In genomic region chr12:92987362-92987761, GRCh38 we compare ENCODE assay signal across 8 cellular contexts. TPM values are rescaled to one million over a fixed set of nuclear protein-coding genes. Genes with fewer than 3 reads are reported as not detected.
DNase-seq lines count a peak whose midpoint lies in the region; ATAC-seq, FAIRE-seq and TF ChIP-seq lines count a peak whose summit lies in the region.

No MANE protein-coding gene starts in this region.

- H3K36me3 ChIP-seq in endothelial cell of umbilical vein (ENCODE audit: control insufficient read depth in 2 of 2, extremely low read depth in 1 of 2, insufficient read depth in 2 of 2, low read length in 2 of 2), result no peaks in the 10 kb centered on the region

- no peak overlapping the region for H3K9ac ChIP-seq in endothelial cell of umbilical vein (replicated peaks; ENCODE audit: extremely low read depth, insufficient read depth, low read length)

- no peaks in the 10 kb centered on the region for H3K27me3 ChIP-seq in endothelial cell of umbilical vein (ENCODE audit: control insufficient read depth in 2 of 2, insufficient read depth in 2 of 2, low read length in 2 of 2)

- H2AFZ ChIP-seq in endothelial cell of umbilical vein (ENCODE audit: low read depth, low read length), result peak overlapping the region; percentile 29

- TF ChIP-seq POLR2A in endothelial cell of umbilical vein (IDR thresholded peaks at IDR 0.05; ENCODE audit: low read depth, low read length), result no peak

- no TSS peak for BruUV-seq in endothelial cell of umbilical vein (replicated peaks; lab: Mats Ljungman, UMichigan)

- CTCF ChIA-PET in endothelial cell of umbilical vein (lab: Charles Lee), result interaction anchor here (0.6 to 6.0 kb wide), 69 partner anchors 9 to 1115 kb away, joined by 3 to 109 read pairs (median 4); partner anchors contain the start of genes EEA1 and UBE2N

- H3K79me2 ChIP-seq in endothelial cell of umbilical vein (ENCODE audit: control insufficient read depth, insufficient read depth, low read length), result no peaks in the 10 kb centered on the region

- POLR2A ChIA-PET in endothelial cell of umbilical vein (lab: Charles Lee), result interaction anchor here (0.7 kb wide), 1 partner anchor 422 kb away, joined by 4 read pairs; no protein-coding TSS in a partner anchor

- TF ChIP-seq CTCF in endothelial cell of umbilical vein (IDR thresholded peaks at IDR 0.05; ENCODE audit: extremely low read depth in 1 of 2, insufficient read depth in 1 of 2, low read depth in 1 of 2, low read length in 2 of 2), result peak; percentile 28 to 30

- intact Hi-C loops in endothelial cell of umbilical vein (cut with micrococcal nuclease), result loop anchor here (1.0 to 5.0 kb wide), 10 partner anchors 37 to 1115 kb away; partner anchors contain the start of gene EEA1

- dilution Hi-C loops in endothelial cell of umbilical vein (cut with MboI; ENCODE audit: extremely low pct_ligation_motif_present, low sequenced_read_pairs), result no loop called here

- H3K4me2 ChIP-seq in endothelial cell of umbilical vein (ENCODE audit: insufficient read depth, low read length), result no peak overlapping the region

- peaks cover 4% of the 10 kb centered on the region for H3K4me1 ChIP-seq in endothelial cell of umbilical vein (ENCODE audit: control insufficient read depth, extremely low read depth, insufficient read depth, low read length)

- DNase-seq in D341Med (ENCODE audit: low spot score) (peak; percentile 55), NCI-H1105 (lab: John Stamatoyannopoulos, UW) (peak; percentile 65), SK-N-DZ (ENCODE audit: low spot score) (peak; percentile 55), endothelial cell of umbilical vein (ENCODE audit: low read depth, low spot score) (peak; percentile 82), mucosa of gallbladder (ENCODE audit: low spot score) (peak; percentile 28), GM19238 (ENCODE audit: insufficient read length, low spot score) (no peak)

- no peaks in the 10 kb centered on the region for H4K20me1 ChIP-seq in endothelial cell of umbilical vein (replicated peaks; ENCODE audit: control insufficient read depth, extremely low read depth, insufficient read depth, low read length)

- no peak overlapping the region for H3K4me3 ChIP-seq in endothelial cell of umbilical vein (replicated peaks in 1 of 3; ENCODE audit: insufficient read depth in 1 of 3, low read depth in 1 of 3, low read length in 3 of 3)

- ATAC-seq in GM21447 (IDR thresholded peaks at IDR 0.05; ENCODE audit: unreplicated experiment) (peak; percentile 26), HG02852 (IDR thresholded peaks at IDR 0.05; ENCODE audit: unreplicated experiment) (no peak)

- no peaks in the 10 kb centered on the region for H3K9me1 ChIP-seq in endothelial cell of umbilical vein (replicated peaks; ENCODE audit: control insufficient read depth, extremely low read depth, insufficient read depth, low read length)

- peak; percentile 91 for FAIRE-seq in endothelial cell of umbilical vein (lab: Jason Lieb, UNC)

- H3K9me3 ChIP-seq in endothelial cell of umbilical vein (replicated peaks; ENCODE audit: control insufficient read depth, insufficient read depth, low read length), result no peaks in the 10 kb centered on the region

- H3K27ac ChIP-seq in endothelial cell of umbilical vein (ENCODE audit: insufficient read depth, low read depth, low read length), result no peak overlapping the region

TF ChIP-seq in endothelial cell of umbilical vein, 7 proteins besides CTCF, POLR2A, EP300 and RAD21:
- TF ChIP-seq MAX (IDR thresholded peaks at IDR 0.05; ENCODE audit: insufficient read depth, insufficient read length) (no peak), MYC (IDR thresholded peaks at IDR 0.05; ENCODE audit: low read depth, low read length) (no peak), GATA2 (IDR thresholded peaks at IDR 0.05; ENCODE audit: insufficient read depth, insufficient read length, low read depth, low read length) (no peak), POLR2AphosphoS5 (IDR thresholded peaks at IDR 0.05; ENCODE audit: insufficient read depth, low read depth, low read length) (no peak), FOS (IDR thresholded peaks at IDR 0.05; ENCODE audit: borderline replicate concordance, insufficient read depth, low read length) (no peak), JUN (IDR thresholded peaks at IDR 0.05; ENCODE audit: borderline replicate concordance, insufficient read depth, insufficient read length, low read depth) (no peak), EZH2 (IDR thresholded peaks at IDR 0.05; ENCODE audit: borderline replicate concordance, low read depth, low read length, severe bottlenecking) (no peak)
TF ChIP-seq in endothelial cell of umbilical vein: peak in this region for 0.

RNA-seq across cellular contexts. Expression of gene EEA1, which starts 58.3 kb away (rescaled TPM):
- 2.6 and 5.3 TPM in 2 replicates for polyA plus RNA-seq in SK-N-DZ (2014; cell fraction: cytosol; rRNA removed)
- 4.0 and 6.0 TPM in 2 replicates for polyA plus RNA-seq in SK-N-DZ (2014; cell fraction: nucleus; rRNA removed)
- 37.9 and 38.8 TPM in 2 replicates for total RNA-seq in endothelial cell of umbilical vein
- polyA plus RNA-seq in endothelial cell of umbilical vein, result 1.9 and 2.6 TPM in 2 replicates
- polyA plus RNA-seq in endothelial cell of umbilical vein (2011; cell fraction: cytosol; rRNA removed), result 4.3 and 5.4 TPM in 2 replicates
- 10.9 and 12.8 TPM in 2 replicates for polyA plus RNA-seq in endothelial cell of umbilical vein (2011; cell fraction: nucleus; rRNA removed)
- polyA plus RNA-seq in endothelial cell of umbilical vein (2012), result 28.8 and 28.9 TPM in 2 replicates
- 4.2 and 5.4 TPM in 2 replicates for polyA minus RNA-seq in endothelial cell of umbilical vein
- 8.8 TPM for polyA minus RNA-seq in endothelial cell of umbilical vein (2011; cell fraction: cytosol; rRNA and poly(A)+ RNA removed)
- 13.4 and 25.4 TPM in 2 replicates for polyA minus RNA-seq in endothelial cell of umbilical vein (2011; cell fraction: nucleus; rRNA and poly(A)+ RNA removed)
- total RNA-seq in mucosa of gallbladder, result 30.0 TPM
